In genomic region chr10:112953760-112954159, GRCh38 we compare ENCODE assay signal across 10 cellular contexts. TPM values are rescaled to one million over a fixed set of nuclear protein-coding genes. Genes with fewer than 3 reads are reported as not detected.
DNase-seq lines count a peak whose midpoint lies in the region; ATAC-seq, FAIRE-seq and TF ChIP-seq lines count a peak whose summit lies in the region.
"Had no signal": no experiment of that assay in that cellular context is flagged by ENCODE, and none has a peak within 500 bp of the region (broad histone marks: within the 10 kb centered on the region; RNA-seq: fewer than 3 reads in every experiment).

No MANE protein-coding gene starts in this region.

- no peak for ATAC-seq in CD4-positive, alpha-beta T cell (ENCODE audit: poor library complexity)
- ATAC-seq in pancreas (no peak), HG03045 (IDR thresholded peaks at IDR 0.05; ENCODE audit: unreplicated experiment) (no peak), GM21786 (IDR thresholded peaks at IDR 0.05; ENCODE audit: unreplicated experiment) (no peak)

- no peak for TF ChIP-seq CTCF in CD4-positive, alpha-beta T cell (IDR thresholded peaks at IDR 0.05)
- TF ChIP-seq CTCF in Peyer's patch (IDR thresholded peaks at IDR 0.05) = no peak
- no peak for TF ChIP-seq CTCF in pancreas (IDR thresholded peaks at IDR 0.05)

- WGBS in pancreas, 2 donors = 14 to 18% methylated on average over 8 of the region's 8 CpGs

- H3K27me3 Mint-ChIP-seq in CD4-positive, alpha-beta T cell = peaks cover 70% of the 10 kb centered on the region

- intact Hi-C loops in CD4-positive, alpha-beta T cell (cut with DNase I, micrococcal nuclease) = no loop called here
- intact Hi-C loops in pancreas (cut with DNase I) = loop anchor here in 2 of 3 donors (10.0 kb wide), 2 partner anchors 171 to 181 kb away; no protein-coding TSS in a partner anchor

- peaks cover 51% of the 10 kb centered on the region for H3K27me3 ChIP-seq in CD4-positive, alpha-beta T cell (ENCODE audit: control insufficient read depth, insufficient read depth, low read length)
- H3K27me3 ChIP-seq in Peyer's patch (no peaks in the 10 kb centered on the region), pancreas (no peaks in the 10 kb centered on the region)

- peaks cover 19% of the 10 kb centered on the region for H3K36me3 Mint-ChIP-seq in CD4-positive, alpha-beta T cell (ENCODE audit: low read depth)

- H3K36me3 ChIP-seq in Peyer's patch = no peaks in the 10 kb centered on the region
- H3K36me3 ChIP-seq in pancreas = no peaks in the 10 kb centered on the region

- H3K4me3 ChIP-seq in Peyer's patch (peak overlapping the region in 3 of 4 donors; percentile 55 to 80 (median 75)), pancreas (peak overlapping the region in 3 of 4 donors; percentile 69 to 84 (median 81))

- no peak for DNase-seq in CD4-positive, alpha-beta T cell
- no peak for DNase-seq in Peyer's patch
- DNase-seq in fibroblast of peridontal ligament (ENCODE audit: extremely low read depth) = peak; percentile 88
- DNase-seq in pancreas = no peak
- DNase-seq in NCI-H69 (lab: John Stamatoyannopoulos, UW) = no peak
- no peak for DNase-seq in GDM1 (lab: John Stamatoyannopoulos, UW)
- DNase-seq: NCI-H2107 had no signal

- CTCF ChIA-PET in CD4-positive, alpha-beta T cell (lab: Charles Lee) = no interaction called here

- POLR2A ChIA-PET in CD4-positive, alpha-beta T cell (lab: Charles Lee) = no interaction called here

- no peaks in the 10 kb centered on the region for H3K9me3 ChIP-seq in CD4-positive, alpha-beta T cell (ENCODE audit: control insufficient read depth, low read length)
- H3K9me3 ChIP-seq in Peyer's patch (no peaks in the 10 kb centered on the region), pancreas (no peaks in the 10 kb centered on the region)

- no peaks in the 10 kb centered on the region for H3K9me3 Mint-ChIP-seq in CD4-positive, alpha-beta T cell

- H3K27ac Mint-ChIP-seq in CD4-positive, alpha-beta T cell = no peak overlapping the region

- H3K4me1 Mint-ChIP-seq in CD4-positive, alpha-beta T cell (ENCODE audit: low read depth) = peaks cover 42% of the 10 kb centered on the region

- FAIRE-seq in pancreas (lab: Jason Lieb, UNC) = no peak
- FAIRE-seq: islet of Langerhans had no signal

- peak overlapping the region; percentile 91 for H3K4me3 Mint-ChIP-seq in CD4-positive, alpha-beta T cell

- no peak overlapping the region for H3K27ac ChIP-seq in CD4-positive, alpha-beta T cell (ENCODE audit: low read depth, low read length)
- H3K27ac ChIP-seq in Peyer's patch (peak overlapping the region in 3 of 4 donors; percentile 86 to 95 (median 89)), pancreas (peak overlapping the region in 3 of 4 donors; percentile 13 to 95 (median 95))

- TF ChIP-seq POLR2A in Peyer's patch (IDR thresholded peaks at IDR 0.05) = no peak

- H3K4me1 ChIP-seq in Peyer's patch (peaks cover 0 to 34% (median 7%) of the 10 kb centered on the region in 4 donors), pancreas (peaks cover 6 to 34% (median 11%) of the 10 kb centered on the region in 3 donors)

RNA-seq across cellular contexts. Expression of gene TCF7L2, which starts 3.7 kb away (rescaled TPM):
- total RNA-seq in CD4-positive, alpha-beta T cell = 1 to 10 TPM; 4.2 to 4.4 TPM
- 100 to 1,000 TPM in 1 of 4 donors, 10 to 100 TPM in 3; 72.3 to 148 (median 93.0) TPM for total RNA-seq in Peyer's patch
- total RNA-seq in pancreas = 10 to 100 TPM in 4 of 6 donors, 1 to 10 TPM in 2; 7.9 to 22.3 (median 11.6) TPM
- 10 to 100 TPM; 10.3 to 12.8 TPM for polyA plus RNA-seq in pancreas

Comparison
In these comparisons a context has a peak if more than half of its experiments do, and no peak if none do; other contexts are left out.
1. intact Hi-C loops: an anchor here in pancreas (10.0 kb wide); none called in CD4-positive, alpha-beta T cell.